ENCODE assay signal across 12 cellular contexts in the genomic region with DNA sequence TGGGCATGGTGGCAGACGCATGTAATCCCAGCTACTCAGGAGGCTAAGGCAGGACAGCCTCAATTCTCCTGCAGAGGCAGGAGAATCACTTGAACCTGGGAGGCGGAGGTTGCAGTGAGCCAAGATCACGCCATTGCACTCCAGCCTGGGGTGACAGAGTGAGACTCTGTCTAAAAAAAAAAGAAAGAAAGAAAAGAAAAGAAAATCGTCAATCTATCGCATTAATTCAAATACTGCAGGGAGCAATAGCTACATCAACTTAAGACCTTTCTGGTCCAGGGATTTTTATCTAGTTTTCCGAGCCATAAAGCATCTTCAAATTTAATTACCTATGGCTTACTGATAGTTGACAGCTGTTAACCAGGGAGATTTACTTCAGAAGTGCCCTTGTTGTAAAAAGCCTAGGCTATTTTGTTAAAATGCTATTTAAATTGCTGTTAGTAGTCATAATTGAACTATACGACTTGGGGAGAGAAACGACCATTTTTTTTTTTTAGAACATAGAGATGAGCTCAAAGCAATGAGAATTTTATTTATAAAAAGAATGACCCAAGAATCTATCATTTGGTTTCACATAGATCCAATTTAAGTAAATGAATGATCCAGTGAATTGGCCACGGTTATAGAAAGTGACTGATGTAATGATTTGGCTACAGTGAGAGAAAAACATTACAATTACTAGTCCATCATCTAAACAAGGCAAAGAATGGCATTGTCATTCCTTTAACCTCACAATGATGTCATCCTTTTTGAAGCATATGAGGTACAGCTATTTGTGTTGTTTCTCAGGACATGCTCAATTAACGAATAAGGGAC.
A peak's percentile ranks its signal among the peaks of the same experiment; 100 is the strongest.
DNase-seq lines count a peak whose midpoint lies in the region; ATAC-seq and TF ChIP-seq lines count a peak whose summit lies in the region.
"Had no signal": no experiment of that assay in that cellular context is flagged by ENCODE, and none has a peak within 500 bp of the region (broad histone marks: within the 10 kb centered on the region; RNA-seq: fewer than 3 reads in every experiment).

No MANE protein-coding gene starts in this region.

- no peak overlapping the region for H2AFZ ChIP-seq in GM23248

- peaks cover 60% of the 10 kb centered on the region for H3K4me1 ChIP-seq in GM23248 (ENCODE audit: insufficient read depth)

- no peak overlapping the region for H3K4me3 ChIP-seq in GM23248
- H3K4me3 ChIP-seq in choroid plexus epithelial cell (ENCODE audit: low read depth, low read length): no peak overlapping the region

- WGBS in GM23248 (ENCODE audit: low coverage in 1 of 2, low lambda C conversion rate in 2 of 2, missing lambda C conversion rate in 2 of 2), 2 experiments: 64 to 68% methylated on average over 10 of the region's 10 CpGs

- ATAC-seq in GM21360 (IDR thresholded peaks at IDR 0.05; ENCODE audit: unreplicated experiment): no peak
- no peak for ATAC-seq in GM18519 (IDR thresholded peaks at IDR 0.05; ENCODE audit: low FRiP score, unreplicated experiment)
- ATAC-seq: activated naive CD4-positive, alpha-beta T cell treated with anti-CD3 and anti-CD28 coated beads, Interleukin-2, amount 50 U/mL, for 72 hours had no signal

- H3K9me2 ChIP-seq in GM23248 (ENCODE audit: insufficient read depth): no peaks in the 10 kb centered on the region

- H3K9ac ChIP-seq in GM23248: no peak overlapping the region

- DNase-seq in GM23248 (peak; percentile 77), NCI-H524 (lab: John Stamatoyannopoulos, UW) (peak; percentile 56 to 89), choroid plexus epithelial cell (ENCODE audit: low read depth) (peak; percentile 61), non-pigmented ciliary epithelial cell (ENCODE audit: low read depth) (peak; percentile 56), globus pallidus (ENCODE audit: low spot score) (no peak)
- DNase-seq in effector CD4-positive, alpha-beta T cell: no peak
- DNase-seq: activated CD4-positive, alpha-beta T cell treated with anti-CD3 and anti-CD28 coated beads, Interleukin-2, amount 50 U/mL, for 4 hours; DMS153; small intestine had no signal

- H3K4me2 ChIP-seq in GM23248 (ENCODE audit: unreplicated experiment): peak overlapping the region; percentile 9

- no peaks in the 10 kb centered on the region for H3K9me3 ChIP-seq in GM23248 (ENCODE audit: low read depth)

- H3K36me3 ChIP-seq in GM23248 (ENCODE audit: low read depth): peaks cover 18% of the 10 kb centered on the region

- in situ Hi-C loops in GM23248 (cut with MboI): no loop called here

- H3F3A ChIP-seq in GM23248 (ENCODE audit: insufficient read depth): peaks cover 67% of the 10 kb centered on the region

- no peak for TF ChIP-seq CTCF in choroid plexus epithelial cell (conservative IDR thresholded peaks at IDR 0.05; ENCODE audit: low read depth, low read length)

- H4K20me1 ChIP-seq in GM23248 (ENCODE audit: insufficient read depth): peaks cover 11% of the 10 kb centered on the region; the same call in 1 of the 2 replicates

- H3K27ac ChIP-seq in GM23248: peak overlapping the region; percentile 29

- H3K79me2 ChIP-seq in GM23248 (ENCODE audit: insufficient read depth): peaks cover 99% of the 10 kb centered on the region

- no peaks in the 10 kb centered on the region for H3K27me3 ChIP-seq in GM23248 (replicated peaks; ENCODE audit: insufficient read depth)

Comparison
In these comparisons a context has a peak if more than half of its experiments do, and no peak if none do; other contexts are left out.
1. DNase-seq: peak in GM23248 (single experiment), NCI-H524 (2 of 2), choroid plexus epithelial cell (single experiment) and non-pigmented ciliary epithelial cell (single experiment); none in effector CD4-positive, alpha-beta T cell (single experiment) and globus pallidus (single experiment).